In the genomic region with DNA sequence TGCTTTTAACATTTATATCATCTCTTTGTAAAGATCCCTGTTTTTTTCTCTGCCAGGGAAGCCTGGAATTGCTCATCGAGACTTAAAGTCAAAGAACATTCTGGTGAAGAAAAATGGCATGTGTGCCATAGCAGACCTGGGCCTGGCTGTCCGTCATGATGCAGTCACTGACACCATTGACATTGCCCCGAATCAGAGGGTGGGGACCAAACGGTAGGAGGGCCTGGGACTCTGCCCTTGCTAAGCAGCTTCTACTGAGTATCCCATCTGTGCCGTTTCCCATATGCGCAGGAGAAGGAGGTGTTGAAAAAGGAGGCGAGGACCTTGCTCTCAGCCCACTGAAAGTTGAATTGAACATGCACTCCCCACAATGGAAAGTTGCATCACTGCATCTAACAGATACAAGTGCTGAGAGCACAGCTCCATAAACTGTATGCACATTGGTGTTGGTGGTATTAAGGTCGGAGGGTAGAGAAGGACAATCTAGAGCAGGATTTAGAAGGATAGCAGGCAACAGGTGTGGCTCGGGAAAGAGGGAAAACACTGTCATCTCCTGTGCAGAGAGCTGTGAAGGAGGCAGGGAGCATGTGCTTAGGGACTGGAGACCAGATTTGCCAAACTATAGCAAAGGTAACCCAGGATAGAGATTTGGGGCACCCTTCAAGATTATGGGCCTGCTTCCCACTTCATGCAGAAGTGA, we compare ENCODE assay signal across 25 cellular contexts. TPM values are rescaled to one million over a fixed set of nuclear protein-coding genes. Genes with fewer than 3 reads are reported as not detected.
"Had no signal": no experiment of that assay in that cellular context is flagged by ENCODE, and none has a peak within 500 bp of the region (broad histone marks: within the 10 kb centered on the region; RNA-seq: fewer than 3 reads in every experiment).

No MANE protein-coding gene starts in this region.

- H3K9me3 ChIP-seq: SJCRH30 had no signal

- H3K4me1 ChIP-seq: SJCRH30 had no signal

- H3K4me3 ChIP-seq: K562, SJCRH30 had no signal

- H3K27ac ChIP-seq: KMS-11, SJCRH30 had no signal

- FAIRE-seq: HepG2, K562 had no signal

- DNase-seq: Kasumi-1, MV-4-11, NCI-H1048, NCI-H1105, NCI-H1417, NCI-H1436 treated with DMSO at 0.1 percent for 48 hours, NCI-H1694, NCI-H187 treated with DMSO at 0.1 percent for 48 hours, NCI-H2029 treated with DMSO at 0.1 percent for 48 hours, NCI-H2171 treated with DMSO at 0.1 percent for 48 hours, NCI-H345, NCI-H446 treated with DMSO at 0.1 percent for 48 hours, NCI-H510A treated with DMSO at 0.1 percent for 48 hours, NCI-H69, NCI-H774, PC-3, SHP77 treated with DMSO at 0.1 percent for 48 hours, SJCRH30 had no signal

- H3K27me3 ChIP-seq: SJCRH30 had no signal

- ATAC-seq: HepG2, K562, Panc1, Right ventricle myocardium inferior, SK-N-SH treated with all-trans-retinoic acid at 6 μM for 48 hours had no signal

RNA-seq across cellular contexts. Expression of gene TAMALIN, which starts 21.5 kb away (rescaled TPM):
- total RNA-seq: MCF 10A had no signal
